ENCODE assay signal across 31 cellular contexts in genomic region chr20:54184920-54185626, GRCh38. TPM values are rescaled to one million over a fixed set of nuclear protein-coding genes. Genes with fewer than 3 reads are reported as not detected.
DNase-seq lines count a peak whose midpoint lies in the region; FAIRE-seq and TF ChIP-seq lines count a peak whose summit lies in the region.
"Had no signal": no experiment of that assay in that cellular context is flagged by ENCODE, and none has a peak within 500 bp of the region (broad histone marks: within the 10 kb centered on the region; RNA-seq: fewer than 3 reads in every experiment).

No MANE protein-coding gene starts in this region.

- H3K27ac ChIP-seq in breast epithelium (no peak overlapping the region), PC-9 (no peak overlapping the region), left ventricle myocardium inferior (replicated peaks) (no peak overlapping the region)
- H3K27ac ChIP-seq: 22Rv1, C4-2B, HL-60, SK-N-MC had no signal

- H3K36me3 ChIP-seq in breast epithelium (no peaks in the 10 kb centered on the region), bronchial epithelial cell (ENCODE audit: control insufficient read depth, insufficient read depth, low read length) (no peaks in the 10 kb centered on the region), PC-9 (ENCODE audit: low read depth) (peaks cover 10% of the 10 kb centered on the region; the same call in 1 of the 2 replicates), left ventricle myocardium inferior (no peaks in the 10 kb centered on the region)

- peak; percentile 94 for FAIRE-seq in bronchial epithelial cell (lab: Jason Lieb, UNC)
- FAIRE-seq: GM12891, K562 had no signal

- H3K9me3 ChIP-seq in breast epithelium (no peaks in the 10 kb centered on the region), PC-9 (ENCODE audit: insufficient read depth, low read depth) (no peaks in the 10 kb centered on the region), left ventricle myocardium inferior (replicated peaks) (no peaks in the 10 kb centered on the region)
- H3K9me3 ChIP-seq: Caco-2 had no signal

- TF ChIP-seq CTCF in MCF 10A (IDR thresholded peaks at IDR 0.05; ENCODE audit: unreplicated experiment) (no peak), breast epithelium (IDR thresholded peaks at IDR 0.05) (no peak), bronchial epithelial cell (IDR thresholded peaks at IDR 0.05; ENCODE audit: insufficient read depth, low read length, severe bottlenecking) (no peak), PC-9 (conservative IDR thresholded peaks at IDR 0.05) (no peak), left ventricle myocardium inferior (IDR thresholded peaks at IDR 0.05; ENCODE audit: borderline replicate concordance) (no peak)

- H3K79me2 ChIP-seq in PC-9 (ENCODE audit: low read depth): no peaks in the 10 kb centered on the region

- CTCF ChIA-PET in MCF 10A (lab: Yijun Ruan, JAX) (interaction anchor here (0.9 to 26.8 kb wide), 3 partner anchors 10 to 85 kb away, joined by 3 to 1436 read pairs (median 11); no protein-coding TSS in a partner anchor), PC-9 (lab: Charles Lee) (no interaction called here)

- H3F3A ChIP-seq in PC-9 (ENCODE audit: insufficient read depth, low read depth): peaks cover 7% of the 10 kb centered on the region

- no peaks in the 10 kb centered on the region for H3K4me1 ChIP-seq in breast epithelium
- H3K4me1 ChIP-seq in PC-9 (replicated peaks; ENCODE audit: insufficient read depth): peaks cover 16% of the 10 kb centered on the region
- no peaks in the 10 kb centered on the region for H3K4me1 ChIP-seq in left ventricle myocardium inferior
- H3K4me1 ChIP-seq: Caco-2 had no signal

- H3K9me2 ChIP-seq in PC-9 (ENCODE audit: insufficient read depth): no peaks in the 10 kb centered on the region

- H3K36me3 Mint-ChIP-seq in MCF 10A (ENCODE audit: insufficient read depth, unreplicated experiment): no peaks in the 10 kb centered on the region
- H3K36me3 Mint-ChIP-seq: CD8-positive, alpha-beta T cell had no signal

- H3K4me2 ChIP-seq in PC-9: no peak overlapping the region

- BruUV-seq in MCF 10A (replicated peaks; lab: Mats Ljungman, UMichigan): no TSS peak
- no TSS peak for BruUV-seq in PC-9 (replicated peaks; lab: Mats Ljungman, UMichigan)

- intact Hi-C loops in MCF 10A (cut with micrococcal nuclease): no loop called here
- intact Hi-C loops in breast epithelium (cut with DNase I; ENCODE audit: low total_unique reads): no loop called here
- intact Hi-C loops in PC-9 (cut with micrococcal nuclease; ENCODE audit: unreplicated experiment): no loop called here
- intact Hi-C loops in left ventricle myocardium inferior (cut with micrococcal nuclease): no loop called here

- H3K27me3 ChIP-seq in breast epithelium (no peaks in the 10 kb centered on the region), bronchial epithelial cell (ENCODE audit: control insufficient read depth, insufficient read depth, low read length) (peaks cover 3% of the 10 kb centered on the region), PC-9 (ENCODE audit: insufficient read depth, low read depth) (no peaks in the 10 kb centered on the region), left ventricle myocardium inferior (ENCODE audit: low read depth) (peaks cover 72% of the 10 kb centered on the region)

- H3K4me3 Mint-ChIP-seq in MCF 10A (ENCODE audit: unreplicated experiment): no peak overlapping the region
- H3K4me3 Mint-ChIP-seq: B cell; CD8-positive, alpha-beta T cell had no signal

- H3K9me3 Mint-ChIP-seq in MCF 10A (ENCODE audit: unreplicated experiment): no peaks in the 10 kb centered on the region
- H3K9me3 Mint-ChIP-seq: CD8-positive, alpha-beta T cell had no signal

- DNase-seq in MCF 10A (ENCODE audit: unreplicated experiment) (no peak), breast epithelium (ENCODE audit: low spot score in 2 of 2) (no peak), bronchial epithelial cell (ENCODE audit: low read depth) (peak; percentile 68), islet precursor cell (peak; percentile 16), PC-9 (no peak), RKO (ENCODE audit: low spot score) (no peak), T1000 (lab: John Stamatoyannopoulos, UW) (no peak), left ventricle myocardium inferior (no peak)
- DNase-seq: Caco-2; CD8-positive, alpha-beta T cell; DMS79; EL; GDM1; Kasumi-1; MV-4-11; NCI-H1105; NCI-H1436 treated with DMSO at 0.1 percent for 48 hours; NCI-H187 treated with DMSO at 0.1 percent for 48 hours; NCI-H446; NCI-H82; NK-92 treated with Interleukin-12 subunit alpha and Interleukin-12 subunit beta, amount 100 ng/mL, for 24 hours; PC-3; RPMI8226; SHP77 treated with DMSO at 0.1 percent for 48 hours had no signal

- H3K27me3 Mint-ChIP-seq in MCF 10A (ENCODE audit: insufficient read depth, unreplicated experiment): no peaks in the 10 kb centered on the region

- H3K4me1 Mint-ChIP-seq in MCF 10A (ENCODE audit: insufficient read depth, unreplicated experiment): peaks cover 38% of the 10 kb centered on the region
- H3K4me1 Mint-ChIP-seq: B cell had no signal

- no peak overlapping the region for H2AFZ ChIP-seq in PC-9

- POLR2A ChIA-PET in MCF 10A (lab: Yijun Ruan, JAX) (interaction anchor here (1.0 to 6.5 kb wide), 2 partner anchors 52 to 82 kb away, joined by 3 to 78 read pairs; no protein-coding TSS in a partner anchor), PC-9 (lab: Charles Lee; ENCODE audit: unreplicated experiment) (no interaction called here)

- no peak overlapping the region for H3K4me3 ChIP-seq in breast epithelium
- no peak overlapping the region for H3K4me3 ChIP-seq in bronchial epithelial cell (ENCODE audit: low read depth, low read length)
- no peak overlapping the region for H3K4me3 ChIP-seq in PC-9
- no peak overlapping the region for H3K4me3 ChIP-seq in left ventricle myocardium inferior
- H3K4me3 ChIP-seq: K562, SK-N-MC had no signal

- peak overlapping the region; percentile 59 for H3K27ac Mint-ChIP-seq in MCF 10A (ENCODE audit: low read depth, unreplicated experiment)
- H3K27ac Mint-ChIP-seq: B cell; CD8-positive, alpha-beta T cell had no signal

- no peak for TF ChIP-seq POLR2A in breast epithelium (IDR thresholded peaks at IDR 0.05)

- no peaks in the 10 kb centered on the region for H4K20me1 ChIP-seq in PC-9 (ENCODE audit: insufficient read depth)

RNA-seq across cellular contexts. Expression of gene CYP24A1, which starts 11.3 kb away (rescaled TPM):
- total RNA-seq in MCF 10A (2022) (0.28 and 0.34 TPM in 2 replicates), breast epithelium (1 to 10 TPM in 2 of 3 donors, not detected in 1; 2.0 to 6.4 TPM), bronchial epithelial cell (6.9 and 8.7 TPM in 2 replicates), PC-9 (2021) (2.7 and 4.9 TPM in 2 replicates), left ventricle myocardium inferior (not detected)
- total RNA-seq: B cell; CD8-positive, alpha-beta T cell; K562 had no signal

RNA-seq across cellular contexts. Expression of gene PFDN4, which starts 22.8 kb away (rescaled TPM):
- total RNA-seq in MCF 10A (2022) (37.0 and 45.4 TPM in 2 replicates), breast epithelium (10 to 100 TPM; 41.0 to 57.7 (median 52.1) TPM), bronchial epithelial cell (47.4 and 83.5 TPM in 2 replicates), PC-9 (2021) (44.1 and 49.5 TPM in 2 replicates), left ventricle myocardium inferior (23.4 TPM)

Comparison
In these comparisons a context has a peak if more than half of its experiments do, and no peak if none do; other contexts are left out.
1. DNase-seq: peak in bronchial epithelial cell (single experiment) and islet precursor cell (single experiment); none in MCF 10A (single experiment), breast epithelium (0 of 2), PC-9 (0 of 2), RKO (single experiment), T1000 (single experiment) and left ventricle myocardium inferior (single experiment).